In the genomic region with DNA sequence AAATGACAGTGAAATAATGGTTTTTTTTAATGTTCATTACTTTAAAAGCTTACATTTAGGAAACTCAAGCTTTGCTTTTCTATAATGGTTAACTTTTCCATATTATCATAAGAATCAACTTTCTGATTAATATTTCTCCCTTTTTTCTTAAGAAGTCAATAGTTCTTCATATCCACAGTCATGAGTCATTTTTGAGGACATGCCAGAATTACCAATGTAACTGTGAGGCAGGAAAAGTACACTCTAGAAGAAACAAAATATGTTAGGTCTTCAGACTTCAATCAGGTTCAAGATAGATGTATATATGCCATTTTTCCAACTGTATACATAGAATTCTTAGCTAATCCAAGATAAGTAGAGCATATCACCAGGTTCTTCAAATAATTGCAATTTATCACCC, we compare ENCODE assay signal across 1 cellular context.
A peak's percentile ranks its signal among the peaks of the same experiment; 100 is the strongest.
TF ChIP-seq lines count a peak whose summit lies in the region.

No MANE protein-coding gene starts in this region.

TF ChIP-seq in endothelial cell of umbilical vein, 7 proteins besides CTCF, POLR2A, EP300 and RAD21:
- TF ChIP-seq FOS (IDR thresholded peaks at IDR 0.05; ENCODE audit: borderline replicate concordance, insufficient read depth, low read length) (peak; percentile 41), GATA2 (IDR thresholded peaks at IDR 0.05; ENCODE audit: insufficient read depth, insufficient read length, low read depth, low read length) (no peak), MYC (IDR thresholded peaks at IDR 0.05; ENCODE audit: low read depth, low read length) (no peak), POLR2AphosphoS5 (IDR thresholded peaks at IDR 0.05; ENCODE audit: insufficient read depth, low read depth, low read length) (no peak)
- TF ChIP-seq, protein P1, sequence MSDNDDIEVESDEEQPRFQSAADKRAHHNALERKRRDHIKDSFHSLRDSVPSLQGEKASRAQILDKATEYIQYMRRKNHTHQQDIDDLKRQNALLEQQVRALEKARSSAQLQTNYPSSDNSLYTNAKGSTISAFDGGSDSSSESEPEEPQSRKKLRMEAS (IDR thresholded peaks at IDR 0.05; ENCODE audit: insufficient read depth, insufficient read length), result no peak
